In the genomic region with DNA sequence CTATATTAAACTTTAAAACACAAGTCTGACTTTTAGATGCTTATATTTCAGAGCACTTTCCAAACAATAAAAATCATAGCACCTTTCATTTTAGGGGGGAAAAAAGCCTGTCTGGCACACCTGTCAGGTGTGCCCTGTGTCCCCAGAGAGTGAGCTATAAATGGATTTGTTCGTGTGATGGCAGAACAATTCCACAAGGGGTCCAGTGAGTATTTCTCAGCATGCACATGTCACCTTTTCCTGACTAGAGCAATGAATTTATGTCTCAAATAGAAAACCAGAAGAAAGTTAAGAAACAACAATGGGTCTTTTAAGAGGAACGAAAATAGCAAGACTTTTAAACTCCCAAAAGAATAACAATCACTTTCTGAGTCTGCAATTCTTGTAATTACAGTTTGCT, we compare ENCODE assay signal across 1 cellular context.
A peak's percentile ranks its signal among the peaks of the same experiment; 100 is the strongest.
TF ChIP-seq lines count a peak whose summit lies in the region.

No MANE protein-coding gene starts in this region.

TF ChIP-seq in K562, 482 proteins besides CTCF, POLR2A, EP300 and RAD21:
- TF ChIP-seq ELF4 (CRISPR knock-in tag; IDR thresholded peaks at IDR 0.05) (no peak), MAFF (IDR thresholded peaks at IDR 0.05; ENCODE audit: low read length) (no peak)
- TF ChIP-seq, protein P1, sequence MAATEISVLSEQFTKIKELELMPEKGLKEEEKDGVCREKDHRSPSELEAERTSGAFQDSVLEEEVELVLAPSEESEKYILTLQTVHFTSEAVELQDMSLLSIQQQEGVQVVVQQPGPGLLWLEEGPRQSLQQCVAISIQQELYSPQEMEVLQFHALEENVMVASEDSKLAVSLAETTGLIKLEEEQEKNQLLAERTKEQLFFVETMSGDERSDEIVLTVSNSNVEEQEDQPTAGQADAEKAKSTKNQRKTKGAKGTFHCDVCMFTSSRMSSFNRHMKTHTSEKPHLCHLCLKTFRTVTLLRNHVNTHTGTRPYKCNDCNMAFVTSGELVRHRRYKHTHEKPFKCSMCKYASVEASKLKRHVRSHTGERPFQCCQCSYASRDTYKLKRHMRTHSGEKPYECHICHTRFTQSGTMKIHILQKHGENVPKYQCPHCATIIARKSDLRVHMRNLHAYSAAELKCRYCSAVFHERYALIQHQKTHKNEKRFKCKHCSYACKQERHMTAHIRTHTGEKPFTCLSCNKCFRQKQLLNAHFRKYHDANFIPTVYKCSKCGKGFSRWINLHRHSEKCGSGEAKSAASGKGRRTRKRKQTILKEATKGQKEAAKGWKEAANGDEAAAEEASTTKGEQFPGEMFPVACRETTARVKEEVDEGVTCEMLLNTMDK (IDR thresholded peaks at IDR 0.05; ENCODE audit: borderline replicate concordance, insufficient read depth, low read depth, low read length, poor library complexity, severe bottlenecking), result peak; percentile 3
- TF ChIP-seq, protein P2, sequence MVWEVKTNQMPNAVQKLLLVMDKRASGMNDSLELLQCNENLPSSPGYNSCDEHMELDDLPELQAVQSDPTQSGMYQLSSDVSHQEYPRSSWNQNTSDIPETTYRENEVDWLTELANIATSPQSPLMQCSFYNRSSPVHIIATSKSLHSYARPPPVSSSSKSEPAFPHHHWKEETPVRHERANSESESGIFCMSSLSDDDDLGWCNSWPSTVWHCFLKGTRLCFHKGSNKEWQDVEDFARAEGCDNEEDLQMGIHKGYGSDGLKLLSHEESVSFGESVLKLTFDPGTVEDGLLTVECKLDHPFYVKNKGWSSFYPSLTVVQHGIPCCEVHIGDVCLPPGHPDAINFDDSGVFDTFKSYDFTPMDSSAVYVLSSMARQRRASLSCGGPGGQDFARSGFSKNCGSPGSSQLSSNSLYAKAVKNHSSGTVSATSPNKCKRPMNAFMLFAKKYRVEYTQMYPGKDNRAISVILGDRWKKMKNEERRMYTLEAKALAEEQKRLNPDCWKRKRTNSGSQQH (CRISPR knock-in tag; IDR thresholded peaks at IDR 0.05), result no peak
